In genomic region chr12:89770391-89770790, GRCh38 we compare ENCODE assay signal across 1 cellular context.
TF ChIP-seq lines count a peak whose summit lies in the region.

No MANE protein-coding gene starts in this region.

TF ChIP-seq in IMR-90, 13 proteins besides CTCF, POLR2A, EP300 and RAD21 (continued from another document):
- TF ChIP-seq USF2 (IDR thresholded peaks at IDR 0.05; ENCODE audit: low read depth, low read length) (no peak), SMC3 (IDR thresholded peaks at IDR 0.05; ENCODE audit: low read depth, low read length) (no peak), CHD1 (IDR thresholded peaks at IDR 0.05; ENCODE audit: low read depth, low read length) (no peak)
